1 cellular context compared by ENCODE assay signal in genomic region chr3:67689806-67690205, GRCh38.
TF ChIP-seq lines count a peak whose summit lies in the region.

No MANE protein-coding gene starts in this region.

TF ChIP-seq in HepG2, 621 proteins besides CTCF, POLR2A, EP300 and RAD21 (continued from another document):
- TF ChIP-seq HMGXB3 (CRISPR knock-in tag; IDR thresholded peaks at IDR 0.05; ENCODE audit: borderline replicate concordance): no peak
